1 cellular context compared by ENCODE assay signal in the genomic region with DNA sequence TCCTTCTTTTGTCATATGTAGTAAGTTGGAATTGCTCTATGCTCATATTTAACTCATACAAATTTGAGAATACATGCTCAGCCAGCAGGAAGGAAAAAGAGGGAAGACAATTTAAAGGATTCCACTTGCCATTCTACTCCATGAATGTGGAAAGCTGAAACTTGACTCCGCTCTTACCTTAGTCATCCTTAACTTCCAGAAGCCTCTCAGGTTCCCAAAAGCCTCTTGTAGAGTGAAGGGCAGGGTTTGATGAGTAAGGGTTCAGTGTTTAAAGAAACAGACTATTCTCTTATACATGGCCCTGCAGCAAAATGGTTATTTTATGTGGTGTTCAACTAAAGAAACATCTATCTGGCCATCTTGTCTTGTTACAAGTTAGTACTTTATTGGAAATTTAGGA.
TF ChIP-seq lines count a peak whose summit lies in the region.

No MANE protein-coding gene starts in this region.

TF ChIP-seq in IMR-90, 13 proteins besides CTCF, POLR2A, EP300 and RAD21 (continued from another document):
- no peak for TF ChIP-seq ELK1 (IDR thresholded peaks at IDR 0.05; ENCODE audit: borderline replicate concordance, low read depth, low read length)
- TF ChIP-seq CEBPB (IDR thresholded peaks at IDR 0.05; ENCODE audit: low read depth, low read length) = no peak
